20 cellular contexts compared by ENCODE assay signal in the genomic region with DNA sequence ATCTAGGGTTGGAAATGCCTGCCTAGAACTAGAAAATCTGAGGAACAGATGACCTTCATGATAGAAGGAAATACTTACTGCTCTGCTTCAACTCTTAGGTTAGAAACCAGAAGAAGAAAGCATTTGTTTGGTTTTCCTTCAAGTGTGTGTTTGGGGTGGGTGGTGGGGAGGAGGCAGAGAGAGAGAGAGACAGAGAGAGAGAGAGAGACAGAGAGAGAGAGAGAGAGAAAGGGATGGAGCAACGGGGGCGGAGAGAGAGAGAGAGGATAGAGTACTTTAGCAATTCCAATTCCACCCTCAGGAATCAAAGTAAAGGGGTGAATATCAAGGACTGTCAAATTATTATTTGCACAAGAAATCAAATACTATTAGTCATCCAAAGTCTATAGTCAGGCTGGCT. TPM values are rescaled to one million over a fixed set of nuclear protein-coding genes. Genes with fewer than 3 reads are reported as not detected.
DNase-seq lines count a peak whose midpoint lies in the region; ATAC-seq and TF ChIP-seq lines count a peak whose summit lies in the region.
"Had no signal": no experiment of that assay in that cellular context is flagged by ENCODE, and none has a peak within 500 bp of the region (broad histone marks: within the 10 kb centered on the region; RNA-seq: fewer than 3 reads in every experiment).

No MANE protein-coding gene starts in this region.

- H3K4me2 ChIP-seq in Loucy (ENCODE audit: low read depth, low read length, poor library complexity, severe bottlenecking), result no peak overlapping the region

- H3K36me3 Mint-ChIP-seq in activated CD4-positive, alpha-beta T cell treated with anti-CD3 and anti-CD28 coated beads, Interleukin-2, amount 10 ng/mL, durations not matched to agents 7 days and 5 days (ENCODE audit: low read depth), result no peaks in the 10 kb centered on the region

- H3K4me1 Mint-ChIP-seq in activated CD4-positive, alpha-beta T cell treated with anti-CD3 and anti-CD28 coated beads, Interleukin-2, amount 10 ng/mL, durations not matched to agents 7 days and 5 days, result peaks cover 3% of the 10 kb centered on the region
- H3K4me1 Mint-ChIP-seq: B cell had no signal

- H3K27me3 ChIP-seq in Loucy (ENCODE audit: insufficient read depth, low read length, poor library complexity, severe bottlenecking) (no peaks in the 10 kb centered on the region), left lung (no peaks in the 10 kb centered on the region)

- peak overlapping the region; percentile 33; the same call in 1 of the 2 replicates for H2AFZ ChIP-seq in Loucy (ENCODE audit: low read length)
- H2AFZ ChIP-seq: GM23248 had no signal

- no peaks in the 10 kb centered on the region for H3K79me2 ChIP-seq in Loucy (ENCODE audit: insufficient read depth, low read length)

- no peak overlapping the region for H3K4me3 Mint-ChIP-seq in activated CD4-positive, alpha-beta T cell treated with anti-CD3 and anti-CD28 coated beads, Interleukin-2, amount 10 ng/mL, durations not matched to agents 7 days and 5 days
- H3K4me3 Mint-ChIP-seq: B cell; CD4-positive, alpha-beta T cell had no signal

- peak overlapping the region; percentile 31 for H3K27ac Mint-ChIP-seq in activated CD4-positive, alpha-beta T cell treated with anti-CD3 and anti-CD28 coated beads, Interleukin-2, amount 10 ng/mL, durations not matched to agents 7 days and 5 days
- H3K27ac Mint-ChIP-seq: B cell; CD4-positive, alpha-beta T cell had no signal

- TF ChIP-seq CTCF in Loucy (conservative IDR thresholded peaks at IDR 0.05; ENCODE audit: low read length), result no peak
- no peak for TF ChIP-seq CTCF in left lung (IDR thresholded peaks at IDR 0.05)

- H3K36me3 ChIP-seq in Loucy (ENCODE audit: insufficient read depth, low read length) (no peaks in the 10 kb centered on the region), left lung (no peaks in the 10 kb centered on the region)

- CTCF ChIA-PET in activated CD4-positive, alpha-beta T cell treated with anti-CD3 and anti-CD28 coated beads, Interleukin-2, amount 10 ng/mL, durations not matched to agents 7 days and 5 days (lab: Charles Lee), result no interaction called here

- POLR2A ChIA-PET in activated CD4-positive, alpha-beta T cell treated with anti-CD3 and anti-CD28 coated beads, Interleukin-2, amount 10 ng/mL, durations not matched to agents 7 days and 5 days (lab: Charles Lee), result no interaction called here

- H3K27ac ChIP-seq in left lung, result no peak overlapping the region
- H3K27ac ChIP-seq: GM23248 had no signal

- DNase-seq in activated CD4-positive, alpha-beta T cell treated with anti-CD3 and anti-CD28 coated beads, Interleukin-2, amount 10 ng/mL, durations not matched to agents 7 days and 5 days, result no peak
- DNase-seq in activated CD4-positive, alpha-beta T cell treated with anti-CD3 and anti-CD28 coated beads, Interleukin-2, amount 50 U/mL, for 4 hours, result no peak
- DNase-seq in left lung, result no peak
- no peak for DNase-seq in NCI-H2196 treated with DMSO at 0.1 percent for 48 hours (lab: John Stamatoyannopoulos, UW; ENCODE audit: unreplicated experiment)
- no peak for DNase-seq in H4 (ENCODE audit: low spot score)
- DNase-seq in NCI-H226, result no peak
- DNase-seq: 8988T; C1 segment of cervical spinal cord; Caco-2; CD4-positive, alpha-beta T cell; DMS79 treated with DMSO at 0.1 percent for 48 hours; EL; GM23248; HCEC 1CT; KG1 had no signal

- H3K9me3 Mint-ChIP-seq in activated CD4-positive, alpha-beta T cell treated with anti-CD3 and anti-CD28 coated beads, Interleukin-2, amount 10 ng/mL, durations not matched to agents 7 days and 5 days, result no peaks in the 10 kb centered on the region
- H3K9me3 Mint-ChIP-seq: CD4-positive, alpha-beta T cell had no signal

- no peaks in the 10 kb centered on the region for H3F3A ChIP-seq in Loucy (ENCODE audit: low read depth)

- peak; percentile 15 for ATAC-seq in left lung
- ATAC-seq in HG03196 (IDR thresholded peaks at IDR 0.05; ENCODE audit: unreplicated experiment), result no peak
- ATAC-seq: GM12878 had no signal

- H4K20me1 ChIP-seq in Loucy (ENCODE audit: insufficient read depth, low read length, poor library complexity, severe bottlenecking), result no peaks in the 10 kb centered on the region

- no peak overlapping the region for H3K9ac ChIP-seq in Loucy (ENCODE audit: low read depth, low read length, poor library complexity, severe bottlenecking)
- H3K9ac ChIP-seq: GM23248 had no signal

- H3K9me3 ChIP-seq in Loucy (ENCODE audit: insufficient read depth, low read depth, low read length), result no peaks in the 10 kb centered on the region
- H3K9me3 ChIP-seq in left lung, result no peaks in the 10 kb centered on the region
- H3K9me3 ChIP-seq: Caco-2 had no signal

- no peaks in the 10 kb centered on the region for H3K27me3 Mint-ChIP-seq in activated CD4-positive, alpha-beta T cell treated with anti-CD3 and anti-CD28 coated beads, Interleukin-2, amount 10 ng/mL, durations not matched to agents 7 days and 5 days
- H3K27me3 Mint-ChIP-seq: CD4-positive, alpha-beta T cell had no signal

- no peaks in the 10 kb centered on the region for H3K9me2 ChIP-seq in Loucy (replicated peaks; ENCODE audit: low read depth, low read length)

- intact Hi-C loops in left lung (cut with DNase I), result no loop called here

- H3K4me1 ChIP-seq in Loucy (ENCODE audit: insufficient read depth, low read length, poor library complexity, severe bottlenecking) (peaks cover 12% of the 10 kb centered on the region), left lung (no peaks in the 10 kb centered on the region)
- H3K4me1 ChIP-seq: Caco-2 had no signal

- H3K4me3 ChIP-seq in Loucy (ENCODE audit: low read length, poor library complexity, severe bottlenecking) (no peak overlapping the region), left lung (no peak overlapping the region)
- H3K4me3 ChIP-seq: GM12878, GM23248 had no signal

RNA-seq across cellular contexts. Expression of a gene that starts 29.2 kb away (rescaled TPM):
- 1 to 10 TPM; 1.7 to 2.3 TPM for total RNA-seq in activated CD4-positive, alpha-beta T cell treated with anti-CD3 and anti-CD28 coated beads, Interleukin-2, amount 10 ng/mL, durations not matched to agents 7 days and 5 days
- total RNA-seq in left lung, result 1 to 10 TPM; 1.7 to 3.6 TPM
- 0.06 and 0.12 TPM in 2 replicates for total RNA-seq in H4 (2014; rRNA removed; shearing (Covaris generic))
- total RNA-seq: B cell, HT-29 had no signal
